ENCODE assay signal across 1 cellular context in genomic region chr17:75626496-75627038, GRCh38.
TF ChIP-seq lines count a peak whose summit lies in the region.

No MANE protein-coding gene starts in this region.

TF ChIP-seq in GM12878, 131 proteins besides CTCF, POLR2A, EP300 and RAD21:
- TF ChIP-seq RB1 (IDR thresholded peaks at IDR 0.05; ENCODE audit: borderline replicate concordance) (no peak), POU2F2 (IDR thresholded peaks at IDR 0.05; ENCODE audit: borderline replicate concordance, low read depth, low read length) (no peak), KAT2A (conservative IDR thresholded peaks at IDR 0.05; ENCODE audit: control insufficient read depth, low read depth, low read length) (no peak)
- TF ChIP-seq, protein P1, sequence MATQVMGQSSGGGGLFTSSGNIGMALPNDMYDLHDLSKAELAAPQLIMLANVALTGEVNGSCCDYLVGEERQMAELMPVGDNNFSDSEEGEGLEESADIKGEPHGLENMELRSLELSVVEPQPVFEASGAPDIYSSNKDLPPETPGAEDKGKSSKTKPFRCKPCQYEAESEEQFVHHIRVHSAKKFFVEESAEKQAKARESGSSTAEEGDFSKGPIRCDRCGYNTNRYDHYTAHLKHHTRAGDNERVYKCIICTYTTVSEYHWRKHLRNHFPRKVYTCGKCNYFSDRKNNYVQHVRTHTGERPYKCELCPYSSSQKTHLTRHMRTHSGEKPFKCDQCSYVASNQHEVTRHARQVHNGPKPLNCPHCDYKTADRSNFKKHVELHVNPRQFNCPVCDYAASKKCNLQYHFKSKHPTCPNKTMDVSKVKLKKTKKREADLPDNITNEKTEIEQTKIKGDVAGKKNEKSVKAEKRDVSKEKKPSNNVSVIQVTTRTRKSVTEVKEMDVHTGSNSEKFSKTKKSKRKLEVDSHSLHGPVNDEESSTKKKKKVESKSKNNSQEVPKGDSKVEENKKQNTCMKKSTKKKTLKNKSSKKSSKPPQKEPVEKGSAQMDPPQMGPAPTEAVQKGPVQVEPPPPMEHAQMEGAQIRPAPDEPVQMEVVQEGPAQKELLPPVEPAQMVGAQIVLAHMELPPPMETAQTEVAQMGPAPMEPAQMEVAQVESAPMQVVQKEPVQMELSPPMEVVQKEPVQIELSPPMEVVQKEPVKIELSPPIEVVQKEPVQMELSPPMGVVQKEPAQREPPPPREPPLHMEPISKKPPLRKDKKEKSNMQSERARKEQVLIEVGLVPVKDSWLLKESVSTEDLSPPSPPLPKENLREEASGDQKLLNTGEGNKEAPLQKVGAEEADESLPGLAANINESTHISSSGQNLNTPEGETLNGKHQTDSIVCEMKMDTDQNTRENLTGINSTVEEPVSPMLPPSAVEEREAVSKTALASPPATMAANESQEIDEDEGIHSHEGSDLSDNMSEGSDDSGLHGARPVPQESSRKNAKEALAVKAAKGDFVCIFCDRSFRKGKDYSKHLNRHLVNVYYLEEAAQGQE (IDR thresholded peaks at IDR 0.05; ENCODE audit: low read depth, low read length), result no peak
